ENCODE assay signal across 17 cellular contexts in genomic region chr6:47372318-47372717, GRCh38.
DNase-seq lines count a peak whose midpoint lies in the region; ATAC-seq, FAIRE-seq and TF ChIP-seq lines count a peak whose summit lies in the region.
"Had no signal": no experiment of that assay in that cellular context is flagged by ENCODE, and none has a peak within 500 bp of the region (broad histone marks: within the 10 kb centered on the region; RNA-seq: fewer than 3 reads in every experiment).

No MANE protein-coding gene starts in this region.

- H3K4me1 Mint-ChIP-seq in Calu3 (ENCODE audit: low read depth, unreplicated experiment) (peaks cover 27% of the 10 kb centered on the region), progenitor cell of endocrine pancreas (ENCODE audit: low read depth) (peaks cover 8% of the 10 kb centered on the region)
- H3K4me1 Mint-ChIP-seq in activated T-cell treated with anti-CD3 and anti-CD28 coated beads, Interleukin-2, amount 50 U/mL, for 72 hours (ENCODE audit: low read depth): no peaks in the 10 kb centered on the region
- H3K4me1 Mint-ChIP-seq: CD4-positive, alpha-beta memory T cell had no signal

- no peak for TF ChIP-seq RAD21 in H1 (IDR thresholded peaks at IDR 0.05 in 1 of 2, conservative IDR thresholded peaks at IDR 0.05 in 1 of 2; ENCODE audit: low read depth in 2 of 2, low read length in 2 of 2)

- no peak for TF ChIP-seq EP300 in H1 (IDR thresholded peaks at IDR 0.05; ENCODE audit: borderline replicate concordance in 1 of 2, low read depth in 2 of 2, low read length in 2 of 2)

- no peaks in the 10 kb centered on the region for H4K20me1 ChIP-seq in H1 (replicated peaks in 1 of 2; ENCODE audit: control insufficient read depth in 1 of 2, insufficient read depth in 2 of 2, low read length in 2 of 2)

- TF ChIP-seq CTCF in 22Rv1 (IDR thresholded peaks at IDR 0.05): no peak
- TF ChIP-seq CTCF in Calu3 (IDR thresholded peaks at IDR 0.05; ENCODE audit: unreplicated experiment): no peak
- TF ChIP-seq CTCF in H1 (IDR thresholded peaks at IDR 0.05; ENCODE audit: control extremely low read depth in 1 of 3, insufficient read depth in 1 of 3, low read depth in 1 of 3, low read length in 3 of 3): no peak
- no peak for TF ChIP-seq CTCF in progenitor cell of endocrine pancreas (IDR thresholded peaks at IDR 0.05; ENCODE audit: unreplicated experiment)
- no peak for TF ChIP-seq CTCF in foreskin keratinocyte (conservative IDR thresholded peaks at IDR 0.05)

- no peak overlapping the region for H2BK120ac ChIP-seq in H1 (replicated peaks; ENCODE audit: low read depth, low read length)

- H3K9me3 ChIP-seq in H1 (ENCODE audit: insufficient read depth in 2 of 2, low read depth in 1 of 2, low read length in 1 of 2): no peaks in the 10 kb centered on the region

- POLR2A ChIA-PET in H1 (lab: Charles Lee; ENCODE audit: partially characterized antibody): no interaction called here

- H2BK5ac ChIP-seq in H1 (ENCODE audit: low read depth, low read length): no peak overlapping the region

- H4K5ac ChIP-seq in H1 (ENCODE audit: insufficient read length, low read depth, low read length): no peak overlapping the region

- H3K36me3 Mint-ChIP-seq in Calu3 (ENCODE audit: insufficient read depth, unreplicated experiment) (no peaks in the 10 kb centered on the region), progenitor cell of endocrine pancreas (ENCODE audit: insufficient read depth) (no peaks in the 10 kb centered on the region)
- H3K36me3 Mint-ChIP-seq in activated T-cell treated with anti-CD3 and anti-CD28 coated beads, Interleukin-2, amount 50 U/mL, for 72 hours (ENCODE audit: insufficient read depth in 2 of 2): no peaks in the 10 kb centered on the region
- H3K36me3 Mint-ChIP-seq: CD4-positive, alpha-beta memory T cell had no signal

- no peaks in the 10 kb centered on the region for H3K23me2 ChIP-seq in H1 (ENCODE audit: low read depth, low read length)

- no peak overlapping the region for H3K4ac ChIP-seq in H1 (replicated peaks; ENCODE audit: insufficient read length, low read depth, low read length)

- no peak overlapping the region; a peak in 1 of 4 replicates for H3K4me2 ChIP-seq in H1 (ENCODE audit: insufficient read depth in 1 of 2, low read depth in 2 of 2, low read length in 2 of 2)

- H3K4me3 ChIP-seq in H1 (ENCODE audit: extremely low read depth in 1 of 4, insufficient read depth in 2 of 4, low read depth in 3 of 4, low read length in 4 of 4): no peak overlapping the region

- H3K79me2 ChIP-seq in H1 (ENCODE audit: control insufficient read depth in 1 of 2, insufficient read depth in 2 of 2, low read length in 2 of 2): no peaks in the 10 kb centered on the region

- 92% methylated on average over 1 of the region's 1 CpG; no CpG with 5 or more reads in 1 of the 2 experiments for WGBS in H1 (ENCODE audit: extremely low coverage in 1 of 2, insufficient coverage in 1 of 2, insufficient read length in 1 of 2, insufficient replicate concordance in 2 of 2, low coverage in 1 of 2, low lambda C conversion rate in 2 of 2, missing lambda C conversion rate in 1 of 2), 2 experiments

- no peak for ATAC-seq in activated T-cell treated with anti-CD3 and anti-CD28 coated beads, Interleukin-2, amount 50 U/mL, for 72 hours (replicated peaks in 1 of 2)
- no peak for ATAC-seq in foreskin keratinocyte

- H3K27me3 ChIP-seq in H1 (replicated peaks in 1 of 4; ENCODE audit: control insufficient read depth in 3 of 4, extremely low read depth in 1 of 4, insufficient read depth in 3 of 4, low read length in 3 of 4) (no peaks in the 10 kb centered on the region), foreskin keratinocyte (no peaks in the 10 kb centered on the region)

- no peak overlapping the region for H3K4me3 Mint-ChIP-seq in Calu3 (ENCODE audit: low read depth, unreplicated experiment)
- H3K4me3 Mint-ChIP-seq in progenitor cell of endocrine pancreas (ENCODE audit: low read depth): no peak overlapping the region
- no peak overlapping the region for H3K4me3 Mint-ChIP-seq in activated T-cell treated with anti-CD3 and anti-CD28 coated beads, Interleukin-2, amount 50 U/mL, for 72 hours
- H3K4me3 Mint-ChIP-seq: CD4-positive, alpha-beta memory T cell had no signal

- no peak overlapping the region for H3K23ac ChIP-seq in H1 (ENCODE audit: insufficient read length)

- no peak overlapping the region for H3K18ac ChIP-seq in H1 (ENCODE audit: extremely low read depth, low read length)

- H4K91ac ChIP-seq in H1 (replicated peaks; ENCODE audit: insufficient read length, low read length): no peak overlapping the region

- no peak overlapping the region for H3K56ac ChIP-seq in H1 (replicated peaks; ENCODE audit: insufficient read length, low read depth, low read length)

- no peak overlapping the region for H3K9ac ChIP-seq in H1 (replicated peaks in 1 of 4; ENCODE audit: extremely low read depth in 1 of 4, low read depth in 3 of 4, low read length in 3 of 4)

- H3K9me3 Mint-ChIP-seq in Calu3 (ENCODE audit: low read depth, unreplicated experiment): peaks cover 3% of the 10 kb centered on the region
- H3K9me3 Mint-ChIP-seq in progenitor cell of endocrine pancreas (ENCODE audit: low read depth): peaks cover 16% of the 10 kb centered on the region
- H3K9me3 Mint-ChIP-seq in activated T-cell treated with anti-CD3 and anti-CD28 coated beads, Interleukin-2, amount 50 U/mL, for 72 hours: no peaks in the 10 kb centered on the region
- H3K9me3 Mint-ChIP-seq: CD4-positive, alpha-beta memory T cell had no signal

- intact Hi-C loops in Calu3 (cut with micrococcal nuclease; ENCODE audit: unreplicated experiment): no loop called here

- peak overlapping the region; percentile 9 for H3K27ac Mint-ChIP-seq in Calu3 (ENCODE audit: unreplicated experiment)
- H3K27ac Mint-ChIP-seq in progenitor cell of endocrine pancreas: peak overlapping the region; percentile 31
- H3K27ac Mint-ChIP-seq in activated T-cell treated with anti-CD3 and anti-CD28 coated beads, Interleukin-2, amount 50 U/mL, for 72 hours: no peak overlapping the region
- H3K27ac Mint-ChIP-seq: CD4-positive, alpha-beta memory T cell had no signal

- H3K27ac ChIP-seq in 22Rv1 (peak overlapping the region; percentile 91), H1 (ENCODE audit: low read depth, low read length) (no peak overlapping the region), foreskin keratinocyte (no peak overlapping the region)

- H3K27me3 Mint-ChIP-seq in Calu3 (ENCODE audit: unreplicated experiment): no peaks in the 10 kb centered on the region
- no peaks in the 10 kb centered on the region for H3K27me3 Mint-ChIP-seq in progenitor cell of endocrine pancreas
- H3K27me3 Mint-ChIP-seq in activated T-cell treated with anti-CD3 and anti-CD28 coated beads, Interleukin-2, amount 50 U/mL, for 72 hours (ENCODE audit: low read depth): no peaks in the 10 kb centered on the region

- H3K14ac ChIP-seq in H1 (ENCODE audit: insufficient read length): no peak overlapping the region

- peak overlapping the region; percentile 9; the same call in 1 of the 2 replicates for H2BK20ac ChIP-seq in H1 (ENCODE audit: low read length)

- FAIRE-seq in H1 (lab: Jason Lieb, UNC): no peak
- FAIRE-seq: GM12892 had no signal

- H2BK12ac ChIP-seq in H1 (ENCODE audit: low read depth, low read length): no peak overlapping the region; the same call in 1 of the 2 replicates

- no peaks in the 10 kb centered on the region for H3K36me3 ChIP-seq in H1 (ENCODE audit: control insufficient read depth in 2 of 4, insufficient read depth in 4 of 4, low read length in 3 of 4)

- no peaks in the 10 kb centered on the region for H3K79me1 ChIP-seq in H1 (ENCODE audit: low read depth, low read length)

- H3K4me1 ChIP-seq in H1 (replicated peaks in 1 of 4; ENCODE audit: control insufficient read depth in 3 of 4, insufficient read depth in 4 of 4, low read length in 3 of 4): peaks cover 0 to 4% (median 4%) of the 10 kb centered on the region in 4 experiments; a peak in 5 of 7 replicates
- no peaks in the 10 kb centered on the region for H3K4me1 ChIP-seq in foreskin keratinocyte

- BruUV-seq in Calu3 (replicated peaks; lab: Mats Ljungman, UMichigan): no TSS peak

- no peak overlapping the region for H2AK5ac ChIP-seq in H1 (ENCODE audit: low read depth, low read length)

- no peak for DNase-seq in Calu3
- no peak for DNase-seq in H1 (ENCODE audit: low read depth in 1 of 2, low spot score in 2 of 2)
- no peak for DNase-seq in progenitor cell of endocrine pancreas (ENCODE audit: low spot score, unreplicated experiment)
- DNase-seq in KG1 (lab: John Stamatoyannopoulos, UW): no peak
- DNase-seq in activated T-cell treated with anti-CD3 and anti-CD28 coated beads, Interleukin-2, amount 50 U/mL, for 72 hours: no peak
- no peak for DNase-seq in NCI-H1417 treated with DMSO at 0.1 percent for 48 hours (lab: John Stamatoyannopoulos, UW)
- no peak for DNase-seq in foreskin keratinocyte
- DNase-seq: C1 segment of cervical spinal cord; CD4-positive, alpha-beta memory T cell; DMS53; DMS79 treated with DMSO at 0.1 percent for 48 hours; GF-D8; GOT3; H7; HCEC 1CT had no signal

- TF ChIP-seq POLR2A in H1 (IDR thresholded peaks at IDR 0.05; ENCODE audit: control extremely low read depth in 1 of 2, low read depth in 2 of 2, low read length in 2 of 2): no peak

- no peak overlapping the region for H2BK15ac ChIP-seq in H1 (ENCODE audit: low read length)

- CTCF ChIA-PET in Calu3 (lab: Charles Lee) (no interaction called here), H1 (lab: Charles Lee; ENCODE audit: partially characterized antibody) (no interaction called here)

- H2AFZ ChIP-seq in H1 (ENCODE audit: low read length): no peak overlapping the region

- H4K8ac ChIP-seq in H1 (ENCODE audit: extremely low read depth, insufficient read depth, low read length): no peak overlapping the region

TF ChIP-seq in H1, 55 proteins besides CTCF, POLR2A, EP300 and RAD21:
- TF ChIP-seq HDAC2 (IDR thresholded peaks at IDR 0.05; ENCODE audit: borderline replicate concordance in 1 of 2, low read depth in 2 of 2, low read length in 2 of 2) (no peak), SP4 (IDR thresholded peaks at IDR 0.05; ENCODE audit: low read length) (no peak), JUND (IDR thresholded peaks at IDR 0.05; ENCODE audit: low read length) (no peak), POU5F1 (IDR thresholded peaks at IDR 0.05; ENCODE audit: low read depth, low read length) (no peak), CREB1 (IDR thresholded peaks at IDR 0.05) (no peak), ATF3 (IDR thresholded peaks at IDR 0.05; ENCODE audit: insufficient read depth, low read depth, low read length) (no peak), PHF8 (conservative IDR thresholded peaks at IDR 0.05; ENCODE audit: low read depth, low read length) (no peak), SIN3A (conservative IDR thresholded peaks at IDR 0.05 in 1 of 2, IDR thresholded peaks at IDR 0.05 in 1 of 2; ENCODE audit: low read depth in 1 of 2, low read length in 2 of 2) (no peak)
